14 cellular contexts compared by ENCODE assay signal in the genomic region with DNA sequence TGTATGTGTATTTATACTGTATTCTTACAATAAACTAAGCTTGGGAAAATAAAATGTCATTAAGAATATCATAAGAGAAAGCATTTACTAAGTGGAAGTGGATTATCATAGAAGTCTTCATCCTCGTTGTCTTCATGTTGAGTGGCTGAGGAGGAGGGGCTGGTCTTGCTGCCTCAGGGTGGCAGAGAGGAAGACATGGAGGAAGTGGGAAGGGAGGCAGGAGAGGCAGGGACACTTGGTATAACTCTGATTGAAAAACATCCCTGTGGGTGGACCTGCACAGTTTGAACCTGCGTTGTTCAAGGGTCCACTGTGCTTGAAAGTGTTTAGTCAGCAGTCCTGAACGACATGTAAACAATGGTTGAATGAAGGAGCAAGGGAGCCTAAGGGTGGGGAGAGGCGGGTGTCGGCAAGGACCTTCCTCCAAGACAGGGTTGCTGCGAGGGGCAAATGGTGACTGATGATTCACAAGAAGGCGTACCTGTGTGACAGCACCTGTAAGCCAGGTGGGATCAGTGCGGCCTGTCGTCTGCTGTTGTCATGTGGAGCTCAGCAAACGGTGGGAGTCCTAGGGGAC.
A peak's percentile ranks its signal among the peaks of the same experiment; 100 is the strongest.
DNase-seq lines count a peak whose midpoint lies in the region; ATAC-seq and TF ChIP-seq lines count a peak whose summit lies in the region.
"Had no signal": no experiment of that assay in that cellular context is flagged by ENCODE, and none has a peak within 500 bp of the region (broad histone marks: within the 10 kb centered on the region; RNA-seq: fewer than 3 reads in every experiment).

No MANE protein-coding gene starts in this region.

- intact Hi-C loops in sciatic nerve (cut with DNase I): no loop called here

- no peak overlapping the region for H3K23ac ChIP-seq in H9 (ENCODE audit: insufficient read length, low read depth, low read length)

- H3K36me3 Mint-ChIP-seq in T-helper 1 cell treated with Interleukin-12 subunit alpha and Interleukin-12 subunit beta and Interleukin-4 antibody, amounts not matched to agents 30 μg/mL and 1 μg/mL, for 36 hours (ENCODE audit: low read depth): peaks cover 1% of the 10 kb centered on the region
- H3K36me3 Mint-ChIP-seq in H9 (ENCODE audit: insufficient read depth in 1 of 3, low read depth in 3 of 3) (peaks cover 0 to 3% (median 0%) of the 10 kb centered on the region in 3 experiments; a peak in 2 of 7 replicates), WTC11 (peaks cover 2% of the 10 kb centered on the region; the same call in 1 of the 2 replicates)

- no CpG with 5 or more reads among the region's 10 CpGs for WGBS in H9 (ENCODE audit: extremely low coverage, insufficient read length, low lambda C conversion rate)

- H3K56ac ChIP-seq in H9 (ENCODE audit: insufficient read length, low read depth, low read length): no peak overlapping the region

- no peak overlapping the region for H3K18ac ChIP-seq in H9 (ENCODE audit: insufficient read length, low read depth, low read length)

- H4K8ac ChIP-seq in H9 (replicated peaks; ENCODE audit: insufficient read length, low read depth, low read length): no peak overlapping the region

- no peak overlapping the region for H3K4ac ChIP-seq in H9 (ENCODE audit: low read depth, low read length)

- no peak overlapping the region for H4K91ac ChIP-seq in H9 (ENCODE audit: insufficient read length, low read depth, low read length)

- peaks cover 8% of the 10 kb centered on the region for H3K9me3 Mint-ChIP-seq in T-helper 1 cell treated with Interleukin-12 subunit alpha and Interleukin-12 subunit beta and Interleukin-4 antibody, amounts not matched to agents 30 μg/mL and 1 μg/mL, for 36 hours
- H3K9me3 Mint-ChIP-seq in H9: peaks cover 2 to 3% of the 10 kb centered on the region in 2 experiments; a peak in 2 of 5 replicates
- peaks cover 9% of the 10 kb centered on the region for H3K9me3 Mint-ChIP-seq in WTC11
- H3K9me3 Mint-ChIP-seq: activated T-helper 2 cell treated with anti-CD3 and anti-CD28 coated beads, Interferon-gamma antibody, Interleukin-2, Interleukin-4, amounts not matched to agents 10 μg/mL and 5 μg/mL and 100 μg/mL, durations not matched to agents 14 hours and 24 hours and 36 hours had no signal

- no peak overlapping the region for H2AFZ ChIP-seq in H9 (ENCODE audit: low read length)

- H3K9ac ChIP-seq in H9 (ENCODE audit: extremely low read depth, insufficient read length, low read length): no peak overlapping the region

- H2AK5ac ChIP-seq in H9 (ENCODE audit: insufficient read length, low read length): no peak overlapping the region

- H4K20me1 ChIP-seq in H9 (ENCODE audit: control insufficient read depth, insufficient read depth, insufficient read length): no peaks in the 10 kb centered on the region

- no peak overlapping the region for H2BK20ac ChIP-seq in H9 (ENCODE audit: low read depth, low read length, poor library complexity, severe bottlenecking)

- H2BK5ac ChIP-seq in H9 (ENCODE audit: insufficient read length, low read length): no peak overlapping the region

- H3K4me3 Mint-ChIP-seq in T-helper 1 cell treated with Interleukin-12 subunit alpha and Interleukin-12 subunit beta and Interleukin-4 antibody, amounts not matched to agents 30 μg/mL and 1 μg/mL, for 36 hours: no peak overlapping the region
- H3K4me3 Mint-ChIP-seq in H9 (peak overlapping the region in 1 of 2 experiments; percentile 10; a peak in 1 of 5 replicates), WTC11 (no peak overlapping the region)

- no peak overlapping the region for H3T11ph ChIP-seq in H9 (ENCODE audit: low read length)

- H3K27me3 Mint-ChIP-seq in T-helper 1 cell treated with Interleukin-12 subunit alpha and Interleukin-12 subunit beta and Interleukin-4 antibody, amounts not matched to agents 30 μg/mL and 1 μg/mL, for 36 hours (ENCODE audit: low read depth): peaks cover 8% of the 10 kb centered on the region
- H3K27me3 Mint-ChIP-seq in H9 (ENCODE audit: low read depth) (no peaks in the 10 kb centered on the region), WTC11 (ENCODE audit: low read depth) (peaks cover 3% of the 10 kb centered on the region)

- no peak overlapping the region for H3K4me2 ChIP-seq in H9 (ENCODE audit: insufficient read depth, insufficient read length, low read length)

- no peak overlapping the region for H4K5ac ChIP-seq in H9 (ENCODE audit: insufficient read length, low read depth, low read length)

- no peaks in the 10 kb centered on the region for H3K9me3 ChIP-seq in H9 (ENCODE audit: control insufficient read depth, low read depth, low read length)
- H3K9me3 ChIP-seq: heart left ventricle had no signal

- peaks cover 3% of the 10 kb centered on the region for H3K23me2 ChIP-seq in H9 (ENCODE audit: insufficient read length, low read depth, low read length, poor library complexity, severe bottlenecking)

- H3K27ac Mint-ChIP-seq in T-helper 1 cell treated with Interleukin-12 subunit alpha and Interleukin-12 subunit beta and Interleukin-4 antibody, amounts not matched to agents 30 μg/mL and 1 μg/mL, for 36 hours: peak overlapping the region; percentile 55
- H3K27ac Mint-ChIP-seq in H9: peak overlapping the region in 2 of 3 experiments; percentile 20 to 56; a peak in 4 of 7 replicates
- H3K27ac Mint-ChIP-seq in WTC11: no peak overlapping the region; the same call in 1 of the 2 replicates
- H3K27ac Mint-ChIP-seq: activated T-helper 2 cell treated with anti-CD3 and anti-CD28 coated beads, Interferon-gamma antibody, Interleukin-2, Interleukin-4, amounts not matched to agents 10 μg/mL and 5 μg/mL and 100 μg/mL, durations not matched to agents 14 hours and 24 hours and 36 hours had no signal

- CTCF ChIA-PET in WTC11 (lab: Charles Lee): no interaction called here

- no peak overlapping the region for H3K14ac ChIP-seq in H9 (ENCODE audit: insufficient read depth, low read length)

- H3K27ac ChIP-seq in H9 (ENCODE audit: insufficient read length, low read depth, low read length): no peak overlapping the region
- H3K27ac ChIP-seq: SJSA1 had no signal

- no peaks in the 10 kb centered on the region for H3K27me3 ChIP-seq in H9 (ENCODE audit: insufficient read depth, low read length)
- H3K27me3 ChIP-seq: heart left ventricle, SJSA1 had no signal

- H2BK15ac ChIP-seq in H9 (ENCODE audit: low read depth, low read length): no peak overlapping the region

- H3K4me1 ChIP-seq in H9 (ENCODE audit: insufficient read depth, low read length): peaks cover 8% of the 10 kb centered on the region

- H3K79me1 ChIP-seq in H9 (ENCODE audit: insufficient read depth, low read depth, low read length, poor library complexity, severe bottlenecking): no peaks in the 10 kb centered on the region

- no peaks in the 10 kb centered on the region for H3K79me2 ChIP-seq in H9 (ENCODE audit: insufficient read depth, low read length)

- TF ChIP-seq CTCF in H9 (conservative IDR thresholded peaks at IDR 0.05) (no peak), WTC11 (IDR thresholded peaks at IDR 0.05) (no peak)

- no peak overlapping the region for H2BK12ac ChIP-seq in H9 (ENCODE audit: insufficient read length, low read depth, low read length)

- no peak overlapping the region for H2BK120ac ChIP-seq in H9 (ENCODE audit: low read depth, low read length, poor library complexity, severe bottlenecking)

- POLR2A ChIA-PET in WTC11 (lab: Charles Lee): no interaction called here

- ATAC-seq in WTC11: peak; percentile 24
- ATAC-seq in sciatic nerve: peak; percentile 19
- ATAC-seq in HG02571 (IDR thresholded peaks at IDR 0.05; ENCODE audit: unreplicated experiment): no peak

- DNase-seq in T-helper 1 cell: no peak
- no peak for DNase-seq in H9
- no peak for DNase-seq in WTC11 (ENCODE audit: low spot score)
- no peak for DNase-seq in sciatic nerve (ENCODE audit: low spot score)
- DNase-seq in anterior cingulate cortex (lab: John Stamatoyannopoulos, UW): no peak
- DNase-seq in epidermal melanocyte (ENCODE audit: insufficient read length, low spot score): no peak
- DNase-seq: activated CD4-positive, alpha-beta T cell treated with anti-CD3 and anti-CD28 coated beads for 4 hours; GOT3; NCI-H526 treated with DMSO at 0.1 percent for 48 hours had no signal

- peaks cover 22% of the 10 kb centered on the region for H3K4me1 Mint-ChIP-seq in T-helper 1 cell treated with Interleukin-12 subunit alpha and Interleukin-12 subunit beta and Interleukin-4 antibody, amounts not matched to agents 30 μg/mL and 1 μg/mL, for 36 hours (ENCODE audit: low read depth)
- peaks cover 30 to 39% of the 10 kb centered on the region in 2 experiments for H3K4me1 Mint-ChIP-seq in H9
- H3K4me1 Mint-ChIP-seq in WTC11: peaks cover 31% of the 10 kb centered on the region

TF ChIP-seq in WTC11, 78 proteins besides CTCF, POLR2A, EP300 and RAD21 (continues in another document):
- TF ChIP-seq MXD4 (CRISPR knock-in tag; IDR thresholded peaks at IDR 0.05; ENCODE audit: borderline replicate concordance): no peak
- TF ChIP-seq, protein P1, sequence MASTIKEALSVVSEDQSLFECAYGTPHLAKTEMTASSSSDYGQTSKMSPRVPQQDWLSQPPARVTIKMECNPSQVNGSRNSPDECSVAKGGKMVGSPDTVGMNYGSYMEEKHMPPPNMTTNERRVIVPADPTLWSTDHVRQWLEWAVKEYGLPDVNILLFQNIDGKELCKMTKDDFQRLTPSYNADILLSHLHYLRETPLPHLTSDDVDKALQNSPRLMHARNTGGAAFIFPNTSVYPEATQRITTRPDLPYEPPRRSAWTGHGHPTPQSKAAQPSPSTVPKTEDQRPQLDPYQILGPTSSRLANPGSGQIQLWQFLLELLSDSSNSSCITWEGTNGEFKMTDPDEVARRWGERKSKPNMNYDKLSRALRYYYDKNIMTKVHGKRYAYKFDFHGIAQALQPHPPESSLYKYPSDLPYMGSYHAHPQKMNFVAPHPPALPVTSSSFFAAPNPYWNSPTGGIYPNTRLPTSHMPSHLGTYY (CRISPR knock-in tag; IDR thresholded peaks at IDR 0.05): no peak
